Comparison of ENCODE assay signal across 17 cellular contexts in the genomic region with DNA sequence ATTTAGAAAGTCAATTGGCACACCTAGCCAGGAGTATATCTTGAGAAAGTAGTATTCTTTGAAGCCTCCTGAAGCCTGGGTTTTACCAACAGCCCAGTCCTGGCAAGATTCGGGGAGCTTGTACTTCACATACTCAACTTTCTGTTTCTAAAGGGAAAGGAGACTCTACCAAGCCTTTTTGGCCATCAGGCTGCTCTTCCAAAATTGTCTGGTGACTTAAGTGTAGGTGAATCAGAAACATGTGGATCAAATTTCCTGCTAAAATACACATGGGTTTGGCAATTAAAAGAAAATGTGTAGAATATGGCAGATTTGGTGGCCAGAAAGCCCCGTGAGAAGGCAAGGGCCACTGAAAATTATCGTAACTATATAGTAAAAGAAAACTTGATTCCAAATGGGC. TPM values are rescaled to one million over a fixed set of nuclear protein-coding genes. Genes with fewer than 3 reads are reported as not detected.
"Had no signal": no experiment of that assay in that cellular context is flagged by ENCODE, and none has a peak within 500 bp of the region (broad histone marks: within the 10 kb centered on the region; RNA-seq: fewer than 3 reads in every experiment).

No MANE protein-coding gene starts in this region.

- H3K27ac ChIP-seq: ascending aorta, dorsolateral prefrontal cortex, foreskin keratinocyte, tibial artery, uterus had no signal

- H3K27me3 ChIP-seq: ascending aorta, dorsolateral prefrontal cortex, foreskin keratinocyte, tibial artery, uterus had no signal

- H3K36me3 ChIP-seq: ascending aorta, tibial artery, uterus had no signal

- H3K4me3 ChIP-seq: ascending aorta, dorsolateral prefrontal cortex, skin epidermis, tibial artery, uterus had no signal

- H3K27ac Mint-ChIP-seq: activated naive CD4-positive, alpha-beta T cell treated with anti-CD3 and anti-CD28 coated beads, Interleukin-2, amount 10 ng/mL, durations not matched to agents 7 days and 5 days; natural killer cell treated with Interleukin-12 subunit alpha and Interleukin-12 subunit beta and Interleukin-15 and Interleukin-18, amount 100 ng/mL, for 72 hours had no signal

- DNase-seq: activated CD4-positive, alpha-beta T cell treated with anti-CD3 and anti-CD28 coated beads for 1 hour; activated CD4-positive, alpha-beta T cell treated with anti-CD3 and anti-CD28 coated beads, Interleukin-2, amount 50 U/mL, for 4 hours; activated naive CD4-positive, alpha-beta T cell treated with anti-CD3 and anti-CD28 coated beads, Interleukin-2, amount 10 ng/mL, durations not matched to agents 7 days and 5 days; activated T-cell treated with anti-CD3 and anti-CD28 coated beads, Interleukin-2, amount 50 U/mL, for 1 hour; dorsolateral prefrontal cortex; foreskin keratinocyte; glutamatergic neuron; kidney glomerular epithelial cell; mesendoderm; stimulated activated CD4-positive, alpha-beta T cell treated with anti-CD3 and anti-CD28 coated beads, Interleukin-4, amount 100 ng/mL, for 24 hours; stimulated activated naive CD4-positive, alpha-beta T cell; T1000; tibial artery; uterus had no signal

- H3K4me3 Mint-ChIP-seq: activated naive CD4-positive, alpha-beta T cell treated with anti-CD3 and anti-CD28 coated beads, Interleukin-2, amount 10 ng/mL, durations not matched to agents 7 days and 5 days; natural killer cell treated with Interleukin-12 subunit alpha and Interleukin-12 subunit beta and Interleukin-15 and Interleukin-18, amount 100 ng/mL, for 72 hours had no signal

- H3K4me1 Mint-ChIP-seq: activated naive CD4-positive, alpha-beta T cell treated with anti-CD3 and anti-CD28 coated beads, Interleukin-2, amount 10 ng/mL, durations not matched to agents 7 days and 5 days had no signal

- H3K9me3 Mint-ChIP-seq: activated naive CD4-positive, alpha-beta T cell treated with anti-CD3 and anti-CD28 coated beads, Interleukin-2, amount 10 ng/mL, durations not matched to agents 7 days and 5 days; natural killer cell treated with Interleukin-12 subunit alpha and Interleukin-12 subunit beta and Interleukin-15 and Interleukin-18, amount 100 ng/mL, for 72 hours had no signal

- H3K4me1 ChIP-seq: ascending aorta, tibial artery, uterus had no signal

- H3K36me3 Mint-ChIP-seq: activated naive CD4-positive, alpha-beta T cell treated with anti-CD3 and anti-CD28 coated beads, Interleukin-2, amount 10 ng/mL, durations not matched to agents 7 days and 5 days; natural killer cell treated with Interleukin-12 subunit alpha and Interleukin-12 subunit beta and Interleukin-15 and Interleukin-18, amount 100 ng/mL, for 72 hours had no signal

- H3K9me3 ChIP-seq: ascending aorta, tibial artery, uterus had no signal

- ATAC-seq: natural killer cell treated with Interleukin-12 subunit alpha and Interleukin-12 subunit beta and Interleukin-15 and Interleukin-18, amount 100 ng/mL, for 72 hours had no signal

RNA-seq across cellular contexts. Expression of gene GREM1, which starts 15.9 kb away (rescaled TPM):
- total RNA-seq: ascending aorta had no signal
